Comparison of ENCODE assay signal across 8 cellular contexts in the genomic region with DNA sequence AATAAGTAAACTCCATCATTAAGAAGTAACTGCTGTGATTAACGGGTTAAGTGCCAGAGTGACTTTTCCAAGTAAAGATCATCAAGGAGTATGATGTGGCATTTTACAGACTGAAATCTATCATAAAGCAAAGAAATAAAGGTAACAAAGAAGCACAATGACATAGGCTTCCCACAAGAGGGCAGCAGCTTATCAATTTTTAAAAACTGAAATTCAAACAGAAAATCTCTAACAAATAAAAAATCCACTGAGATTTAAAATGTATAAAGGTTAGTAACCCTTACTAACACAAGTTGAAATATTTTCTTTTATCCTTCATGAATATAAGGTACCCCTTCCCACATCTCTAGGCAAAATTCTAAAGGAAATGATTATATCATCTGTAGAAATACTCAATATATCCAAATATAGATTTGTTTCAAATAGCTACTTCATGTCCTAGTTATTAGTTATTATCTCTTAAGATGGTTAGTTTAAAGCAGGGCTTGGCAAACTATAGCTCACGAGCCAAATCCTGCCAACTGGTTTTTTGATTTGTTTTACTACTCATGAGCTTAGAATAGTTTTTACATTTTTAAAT. TPM values are rescaled to one million over a fixed set of nuclear protein-coding genes. Genes with fewer than 3 reads are reported as not detected.
A peak's percentile ranks its signal among the peaks of the same experiment; 100 is the strongest.
DNase-seq lines count a peak whose midpoint lies in the region; ATAC-seq and TF ChIP-seq lines count a peak whose summit lies in the region.

No MANE protein-coding gene starts in this region.

- H3K79me2 ChIP-seq in KMS-11 (ENCODE audit: insufficient read depth, low read depth): peaks cover 7% of the 10 kb centered on the region; the same call in 1 of the 2 replicates

- H3K4me1 ChIP-seq in KMS-11 (ENCODE audit: low read depth, poor library complexity, severe bottlenecking): peaks cover 58% of the 10 kb centered on the region
- no peaks in the 10 kb centered on the region for H3K4me1 ChIP-seq in gastrocnemius medialis

- peaks cover 25% of the 10 kb centered on the region for H3K36me3 Mint-ChIP-seq in activated T-cell treated with anti-CD3 and anti-CD28 coated beads, Interleukin-2, amount 50 U/mL, for 4 hours (ENCODE audit: insufficient read depth)

- H3K27me3 Mint-ChIP-seq in activated T-cell treated with anti-CD3 and anti-CD28 coated beads, Interleukin-2, amount 50 U/mL, for 4 hours (ENCODE audit: low read depth): no peaks in the 10 kb centered on the region

- intact Hi-C loops in gastrocnemius medialis (cut with DNase I; ENCODE audit: low total_unique reads): loop anchor here (1.0 kb wide), 1 partner anchor 180 kb away; no protein-coding TSS in a partner anchor

- no peaks in the 10 kb centered on the region for H4K20me1 ChIP-seq in KMS-11 (ENCODE audit: insufficient read depth)

- no peak for ATAC-seq in activated T-cell treated with anti-CD3 and anti-CD28 coated beads, Interleukin-2, amount 50 U/mL, for 4 hours
- ATAC-seq in gastrocnemius medialis: no peak
- ATAC-seq in GM18867 (IDR thresholded peaks at IDR 0.05; ENCODE audit: unreplicated experiment): no peak
- ATAC-seq in GM21390 (IDR thresholded peaks at IDR 0.05; ENCODE audit: unreplicated experiment): no peak

- no peak for TF ChIP-seq POLR2A in gastrocnemius medialis (IDR thresholded peaks at IDR 0.05)

- H3K27ac ChIP-seq in KMS-11 (no peak overlapping the region), gastrocnemius medialis (no peak overlapping the region)

- H2AFZ ChIP-seq in KMS-11 (ENCODE audit: low read depth): no peak overlapping the region

- no peaks in the 10 kb centered on the region for H3K9me3 ChIP-seq in gastrocnemius medialis

- H3K36me3 ChIP-seq in KMS-11 (ENCODE audit: insufficient read depth) (no peaks in the 10 kb centered on the region), gastrocnemius medialis (no peaks in the 10 kb centered on the region)

- TF ChIP-seq CTCF in KMS-11 (conservative IDR thresholded peaks at IDR 0.05; ENCODE audit: low read depth, low read length) (peak; percentile 97), fibroblast of villous mesenchyme (IDR thresholded peaks at IDR 0.05; ENCODE audit: insufficient read depth, low read depth, low read length) (peak; percentile 73), gastrocnemius medialis (IDR thresholded peaks at IDR 0.05 in 4 of 5, conservative IDR thresholded peaks at IDR 0.05 in 1 of 5) (peak; percentile 45 to 73 (median 70))

- H3K27me3 ChIP-seq in KMS-11 (ENCODE audit: insufficient read depth, low read depth) (no peaks in the 10 kb centered on the region), gastrocnemius medialis (no peaks in the 10 kb centered on the region)

- H3K4me3 ChIP-seq in KMS-11 (IDR thresholded peaks at IDR 0.05; ENCODE audit: insufficient read depth, low read depth, low read length) (no peak overlapping the region), fibroblast of villous mesenchyme (ENCODE audit: low read depth, low read length) (no peak overlapping the region), gastrocnemius medialis (no peak overlapping the region)

- in situ Hi-C loops in gastrocnemius medialis (cut with MboI; ENCODE audit: low sequenced_read_pairs in 4 of 4): loop anchor here (5.0 to 25.0 kb wide), 2 partner anchors 180 to 620 kb away; no protein-coding TSS in a partner anchor

- no peak overlapping the region for H3K4me3 Mint-ChIP-seq in activated T-cell treated with anti-CD3 and anti-CD28 coated beads, Interleukin-2, amount 50 U/mL, for 4 hours

- no peaks in the 10 kb centered on the region for H3K9me3 Mint-ChIP-seq in activated T-cell treated with anti-CD3 and anti-CD28 coated beads, Interleukin-2, amount 50 U/mL, for 4 hours

- DNase-seq in activated T-cell treated with anti-CD3 and anti-CD28 coated beads, Interleukin-2, amount 50 U/mL, for 4 hours: peak; percentile 8
- DNase-seq in activated T-cell treated with anti-CD3 and anti-CD28 coated beads, Interleukin-2, amount 50 U/mL, for 1 hour: no peak
- peak; percentile 15 for DNase-seq in T-helper 9 cell
- peak; percentile 65 for DNase-seq in fibroblast of villous mesenchyme (ENCODE audit: low read depth)
- DNase-seq in gastrocnemius medialis: no peak

- H3K4me2 ChIP-seq in KMS-11: 0 out of 2 replicates have a peak overlapping the region, but pooled peaks have one; percentile 2

- H3K4me1 Mint-ChIP-seq in activated T-cell treated with anti-CD3 and anti-CD28 coated beads, Interleukin-2, amount 50 U/mL, for 4 hours (ENCODE audit: low read depth): peaks cover 25% of the 10 kb centered on the region

- no peak overlapping the region for H3K9ac ChIP-seq in KMS-11

RNA-seq across cellular contexts. Expression of a gene that starts 29.2 kb away (rescaled TPM):
- 10 to 100 TPM; 32.9 to 33.5 (median 33.1) TPM for total RNA-seq in activated T-cell treated with anti-CD3 and anti-CD28 coated beads, Interleukin-2, amount 50 U/mL, for 4 hours
- 18.7 and 35.8 TPM in 2 replicates for total RNA-seq in fibroblast of villous mesenchyme
- 10 to 100 TPM in 3 of 4 donors, 1 to 10 TPM in 1; 9.7 to 17.5 (median 13.2) TPM for total RNA-seq in gastrocnemius medialis

RNA-seq across cellular contexts. Expression of a gene that starts 38.1 kb away (rescaled TPM):
- under 1 TPM in 2 of 3 donors, not detected in 1; 0.16 to 0.23 TPM for total RNA-seq in activated T-cell treated with anti-CD3 and anti-CD28 coated beads, Interleukin-2, amount 50 U/mL, for 4 hours
- total RNA-seq in fibroblast of villous mesenchyme (under 0.01 and 0.32 TPM in 2 replicates), gastrocnemius medialis (1 to 10 TPM in 1 of 4 donors, not detected in 3; 1.5 TPM)

Comparison
In these comparisons a context has a peak if more than half of its experiments do, and no peak if none do; other contexts are left out.
1. DNase-seq: peak in activated T-cell treated with anti-CD3 and anti-CD28 coated beads, Interleukin-2, amount 50 U/mL, for 4 hours (single experiment), T-helper 9 cell (single experiment) and fibroblast of villous mesenchyme (single experiment); none in activated T-cell treated with anti-CD3 and anti-CD28 coated beads, Interleukin-2, amount 50 U/mL, for 1 hour (single experiment) and gastrocnemius medialis (0 of 2).
2. Peak in every context shown above with its lines, with median percentiles within 50 percentile points of each other: CTCF ChIP-seq.